In genomic region chr16:5850632-5851175, GRCh38 we compare ENCODE assay signal across 33 cellular contexts.
"Had no signal": no experiment of that assay in that cellular context is flagged by ENCODE, and none has a peak within 500 bp of the region (broad histone marks: within the 10 kb centered on the region; RNA-seq: fewer than 3 reads in every experiment).

No MANE protein-coding gene starts in this region.

- H3K36me3 Mint-ChIP-seq: activated CD4-positive, alpha-beta memory T cell treated with anti-CD3 and anti-CD28 coated beads for 36 hours; activated naive CD4-positive, alpha-beta T cell treated with anti-CD3 and anti-CD28 coated beads, Interleukin-2, amount 10 ng/mL, durations not matched to agents 7 days and 5 days; activated naive CD8-positive, alpha-beta T cell had no signal

- H3K4me1 Mint-ChIP-seq: activated B cell treated with CpG ODN at 0.5 μM for 24 hours; activated naive CD4-positive, alpha-beta T cell treated with anti-CD3 and anti-CD28 coated beads, Interleukin-2, amount 10 ng/mL, durations not matched to agents 7 days and 5 days; activated naive CD8-positive, alpha-beta T cell treated with anti-CD3 and anti-CD28 coated beads, Interleukin-2, amount 50 U/mL, for 24 hours; central memory CD8-positive, alpha-beta T cell had no signal

- H3K36me3 ChIP-seq: cardiac muscle cell had no signal

- ATAC-seq: activated naive CD8-positive, alpha-beta T cell treated with anti-CD3 and anti-CD28 coated beads, Interleukin-2, amount 50 U/mL, for 24 hours; K562; Panc1; Right ventricle myocardium inferior had no signal

- H3K27ac Mint-ChIP-seq: activated B cell treated with CpG ODN at 0.5 μM for 24 hours; activated CD4-positive, alpha-beta memory T cell treated with anti-CD3 and anti-CD28 coated beads for 36 hours; activated naive CD4-positive, alpha-beta T cell treated with anti-CD3 and anti-CD28 coated beads, Interleukin-2, amount 10 ng/mL, durations not matched to agents 7 days and 5 days; activated naive CD8-positive, alpha-beta T cell; activated naive CD8-positive, alpha-beta T cell treated with anti-CD3 and anti-CD28 coated beads, Interleukin-2, amount 50 U/mL, for 24 hours had no signal

- H3K27me3 Mint-ChIP-seq: activated B cell treated with CpG ODN at 0.5 μM for 24 hours; activated CD4-positive, alpha-beta memory T cell treated with anti-CD3 and anti-CD28 coated beads for 36 hours; activated naive CD4-positive, alpha-beta T cell treated with anti-CD3 and anti-CD28 coated beads, Interleukin-2, amount 10 ng/mL, durations not matched to agents 7 days and 5 days; activated naive CD8-positive, alpha-beta T cell; central memory CD8-positive, alpha-beta T cell had no signal

- H3K27ac ChIP-seq: cardiac muscle cell, VCaP had no signal

- H3K4me3 Mint-ChIP-seq: activated B cell treated with CpG ODN at 0.5 μM for 24 hours; activated CD4-positive, alpha-beta memory T cell treated with anti-CD3 and anti-CD28 coated beads for 36 hours; activated naive CD4-positive, alpha-beta T cell treated with anti-CD3 and anti-CD28 coated beads, Interleukin-2, amount 10 ng/mL, durations not matched to agents 7 days and 5 days; activated naive CD8-positive, alpha-beta T cell; activated naive CD8-positive, alpha-beta T cell treated with anti-CD3 and anti-CD28 coated beads, Interleukin-2, amount 50 U/mL, for 24 hours; central memory CD8-positive, alpha-beta T cell had no signal

- H3K27me3 ChIP-seq: cardiac muscle cell had no signal

- H3K4me3 ChIP-seq: cardiac muscle cell, K562 had no signal

- DNase-seq: activated B cell treated with CpG ODN at 0.5 μM for 24 hours; activated CD4-positive, alpha-beta memory T cell treated with anti-CD3 and anti-CD28 coated beads for 36 hours; activated CD4-positive, alpha-beta T cell treated with anti-CD3 and anti-CD28 coated beads for 4 hours; activated CD4-positive, alpha-beta T cell treated with anti-CD3 and anti-CD28 coated beads, Interleukin-2, amount 50 U/mL, for 1 hour; activated CD4-positive, CD25-positive, alpha-beta regulatory T cell treated with anti-CD3 and anti-CD28 coated beads, Interleukin-2, amount 50 U/mL, for 72 hours; activated CD8-positive, alpha-beta memory T cell treated with anti-CD3 and anti-CD28 coated beads, Interleukin-2, amount 50 U/mL, for 4 hours; activated effector memory CD4-positive, alpha-beta T cell treated with Interleukin-2 at 50 U/mL for 16 hours; activated naive CD4-positive, alpha-beta T cell treated with anti-CD3 and anti-CD28 coated beads, Interleukin-2, amount 10 ng/mL, durations not matched to agents 7 days and 5 days; activated naive CD8-positive, alpha-beta T cell treated with anti-CD3 and anti-CD28 coated beads, Interleukin-2, amount 50 U/mL, for 24 hours; activated T-cell treated with anti-CD3 and anti-CD28 coated beads for 4 hours; activated T-cell treated with anti-CD3 and anti-CD28 coated beads, Interleukin-2, amount 50 U/mL, for 48 hours; anterior cingulate cortex; Karpas-422; NCI-H1092; NCI-H1436 treated with DMSO at 0.1 percent for 48 hours; NCI-H1930; NCI-H2081 treated with DMSO at 0.1 percent for 48 hours; NCI-H226; NCI-H446 treated with DMSO at 0.1 percent for 48 hours; NCI-H524; NCI-H748 treated with DMSO at 0.1 percent for 48 hours; SIG-M5; SW 1271; T-helper 1 cell; T-helper 2 cell; T-helper 9 cell had no signal
